In genomic region chr4:48120132-48120531, GRCh38 we compare ENCODE assay signal across 1 cellular context.
TF ChIP-seq lines count a peak whose summit lies in the region.

No MANE protein-coding gene starts in this region.

TF ChIP-seq in SK-N-SH treated with all-trans-retinoic acid at 6 μM for 48 hours, 23 proteins besides CTCF, POLR2A, EP300 and RAD21 (continued from another document):
- no peak for TF ChIP-seq POU6F1 (CRISPR knock-in tag; IDR thresholded peaks at IDR 0.05; ENCODE audit: borderline replicate concordance, low read depth)
